1 cellular context compared by ENCODE assay signal in genomic region chrX:55640854-55641253, GRCh38.
A peak's percentile ranks its signal among the peaks of the same experiment; 100 is the strongest.
TF ChIP-seq lines count a peak whose summit lies in the region.

No MANE protein-coding gene starts in this region.

TF ChIP-seq in GM12878, 131 proteins besides CTCF, POLR2A, EP300 and RAD21 (continued from another document):
- TF ChIP-seq ZBTB33 (IDR thresholded peaks at IDR 0.05) (no peak), DPF2 (IDR thresholded peaks at IDR 0.05) (no peak), KAT2A (conservative IDR thresholded peaks at IDR 0.05; ENCODE audit: control insufficient read depth, low read depth, low read length) (no peak), CBX5 (IDR thresholded peaks at IDR 0.05; ENCODE audit: low read depth) (no peak), RFX5 (IDR thresholded peaks at IDR 0.05; ENCODE audit: low read depth, low read length) (no peak), GATAD2B (conservative IDR thresholded peaks at IDR 0.05; ENCODE audit: low read depth) (no peak), EED (IDR thresholded peaks at IDR 0.05; ENCODE audit: low read depth) (peak; percentile 43; the same call in 1 of the 2 replicates), BHLHE40 (IDR thresholded peaks at IDR 0.05; ENCODE audit: borderline replicate concordance in 1 of 2, low read depth in 2 of 2, low read length in 1 of 2) (no peak)
